Comparison of ENCODE assay signal across 1 cellular context in the genomic region with DNA sequence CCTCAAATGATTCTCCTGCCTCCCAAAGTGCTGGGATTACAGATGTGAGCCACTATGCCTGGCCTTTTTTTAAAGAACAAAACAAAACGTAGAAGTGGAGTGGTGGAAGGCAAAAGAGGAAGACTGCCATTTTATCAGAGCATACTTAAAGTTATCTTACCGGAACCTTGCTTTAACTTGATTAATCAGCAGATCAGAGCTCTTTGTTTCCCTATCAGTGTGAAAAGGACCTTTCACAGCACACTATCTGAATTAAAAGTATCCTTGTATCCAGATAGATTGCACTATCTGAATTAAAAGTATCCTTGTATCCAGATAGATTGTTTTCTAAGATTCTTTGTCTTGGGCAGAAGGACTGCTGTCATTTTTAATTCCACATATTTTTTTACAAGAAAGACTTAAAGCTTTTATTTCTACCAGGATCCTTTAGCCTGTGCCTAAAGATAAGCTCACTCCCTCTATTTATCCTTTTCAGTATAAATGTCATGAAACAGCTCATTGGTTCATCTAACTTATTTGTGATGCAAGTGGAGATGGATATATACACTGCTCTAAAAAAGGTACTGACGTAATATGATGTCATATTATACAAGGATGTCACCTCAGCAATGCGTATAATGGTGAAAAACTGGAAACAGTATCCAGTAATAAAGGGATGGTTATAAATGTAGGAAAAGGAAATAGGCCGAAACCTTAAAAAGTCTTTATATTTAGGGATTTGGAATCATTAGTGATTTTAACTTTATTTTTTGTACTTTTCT.
TF ChIP-seq lines count a peak whose summit lies in the region.

No MANE protein-coding gene starts in this region.

TF ChIP-seq in GM23338, 12 proteins besides CTCF, POLR2A, EP300 and RAD21 (continued from another document):
- TF ChIP-seq ZNF331 (CRISPR knock-in tag; IDR thresholded peaks at IDR 0.05; ENCODE audit: low read depth) (no peak), ETS1 (IDR thresholded peaks at IDR 0.05) (no peak), ZNF462 (CRISPR knock-in tag; IDR thresholded peaks at IDR 0.05) (no peak), POLR2AphosphoS5 (IDR thresholded peaks at IDR 0.05; ENCODE audit: low read depth) (no peak), JUNB (IDR thresholded peaks at IDR 0.05; ENCODE audit: unreplicated experiment) (no peak)
